9 cellular contexts compared by ENCODE assay signal in the genomic region with DNA sequence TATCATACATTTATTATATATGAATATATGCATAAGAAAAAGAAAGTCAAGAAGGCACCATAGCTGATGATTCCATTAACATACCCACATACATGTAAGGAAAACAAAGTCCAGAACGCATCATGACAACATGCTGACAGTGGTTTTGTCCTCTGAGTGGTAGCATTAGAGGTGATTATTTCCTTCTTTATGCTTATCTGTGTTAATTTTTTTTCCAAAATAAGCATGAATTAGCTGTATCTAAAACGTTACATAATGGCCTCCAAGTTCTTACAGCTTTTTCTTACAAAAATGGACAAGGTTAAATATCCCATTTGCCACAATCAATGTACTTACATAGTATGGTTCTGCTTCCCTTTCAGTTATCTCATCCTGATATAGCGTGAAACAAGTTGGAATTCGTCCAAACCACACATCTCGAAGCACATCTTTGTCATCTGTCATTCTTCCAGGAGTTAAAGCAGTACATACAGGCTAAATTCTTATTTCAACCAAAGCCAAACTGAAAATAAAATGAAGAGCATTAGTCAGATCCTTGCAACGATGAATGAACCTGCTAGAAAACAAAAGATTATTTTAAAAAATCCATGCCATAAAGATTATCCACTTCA. TPM values are rescaled to one million over a fixed set of nuclear protein-coding genes. Genes with fewer than 3 reads are reported as not detected.
DNase-seq lines count a peak whose midpoint lies in the region; ATAC-seq and TF ChIP-seq lines count a peak whose summit lies in the region.
"Had no signal": no experiment of that assay in that cellular context is flagged by ENCODE, and none has a peak within 500 bp of the region (broad histone marks: within the 10 kb centered on the region; RNA-seq: fewer than 3 reads in every experiment).

No MANE protein-coding gene starts in this region.

- peaks cover 13% of the 10 kb centered on the region for H3K4me1 ChIP-seq in BE2C

- peaks cover 46% of the 10 kb centered on the region for H3K36me3 Mint-ChIP-seq in activated CD8-positive, alpha-beta memory T cell treated with anti-CD3 and anti-CD28 coated beads, Interleukin-2, amount 10 ng/mL, durations not matched to agents 7 days and 5 days
- peaks cover 20% of the 10 kb centered on the region for H3K36me3 Mint-ChIP-seq in T-helper 17 cell (ENCODE audit: low read depth)

- H3K9me3 ChIP-seq in T-helper 17 cell (ENCODE audit: control insufficient read depth, low read length, poor library complexity, severe bottlenecking), result no peaks in the 10 kb centered on the region
- no peaks in the 10 kb centered on the region for H3K9me3 ChIP-seq in BE2C

- peaks cover 2% of the 10 kb centered on the region for H3K36me3 ChIP-seq in H7 (replicated peaks; ENCODE audit: control insufficient read depth, insufficient read depth, low read length)
- no peaks in the 10 kb centered on the region; the same call in none of the 2 replicates for H3K36me3 ChIP-seq in BE2C

- peaks cover 66% of the 10 kb centered on the region for H3K4me1 Mint-ChIP-seq in activated CD8-positive, alpha-beta memory T cell treated with anti-CD3 and anti-CD28 coated beads, Interleukin-2, amount 10 ng/mL, durations not matched to agents 7 days and 5 days
- H3K4me1 Mint-ChIP-seq in T-helper 17 cell, result peaks cover 55% of the 10 kb centered on the region

- H3K27me3 Mint-ChIP-seq in activated CD8-positive, alpha-beta memory T cell treated with anti-CD3 and anti-CD28 coated beads, Interleukin-2, amount 10 ng/mL, durations not matched to agents 7 days and 5 days, result no peaks in the 10 kb centered on the region
- H3K27me3 Mint-ChIP-seq in T-helper 17 cell, result no peaks in the 10 kb centered on the region

- H3K4me3 ChIP-seq in H7 (ENCODE audit: insufficient read depth, low read depth, low read length) (no peak overlapping the region), BE2C (ENCODE audit: low read depth, low read length) (no peak overlapping the region)

- peak overlapping the region; percentile 41 for H3K4me3 Mint-ChIP-seq in activated CD8-positive, alpha-beta memory T cell treated with anti-CD3 and anti-CD28 coated beads, Interleukin-2, amount 10 ng/mL, durations not matched to agents 7 days and 5 days
- H3K4me3 Mint-ChIP-seq in T-helper 17 cell, result no peak overlapping the region

- CTCF ChIA-PET in activated CD8-positive, alpha-beta memory T cell treated with anti-CD3 and anti-CD28 coated beads, Interleukin-2, amount 10 ng/mL, durations not matched to agents 7 days and 5 days (lab: Charles Lee), result interaction anchor here (1.0 to 1.6 kb wide), 6 partner anchors 10 to 913 kb away, joined by 3 to 4 read pairs (median 4); partner anchors contain the start of genes ATG5 and PREP

- no peak for DNase-seq in activated CD8-positive, alpha-beta memory T cell treated with anti-CD3 and anti-CD28 coated beads, Interleukin-2, amount 10 ng/mL, durations not matched to agents 7 days and 5 days
- no peak for DNase-seq in activated CD8-positive, alpha-beta memory T cell treated with anti-CD3 and anti-CD28 coated beads for 24 hours
- DNase-seq in LoVo (ENCODE audit: low spot score) (peak; percentile 38), T-helper 17 cell (no peak), iris pigment epithelial cell (ENCODE audit: low read depth) (peak; percentile 56), H7 (no peak), BE2C (no peak)
- no peak for DNase-seq in NK-92 treated with Interleukin-12 subunit alpha and Interleukin-12 subunit beta, amount 100 ng/mL, for 24 hours (lab: John Stamatoyannopoulos, UW)
- DNase-seq: kidney glomerular epithelial cell had no signal

- H3K9me3 Mint-ChIP-seq in activated CD8-positive, alpha-beta memory T cell treated with anti-CD3 and anti-CD28 coated beads, Interleukin-2, amount 10 ng/mL, durations not matched to agents 7 days and 5 days (ENCODE audit: low read depth), result no peaks in the 10 kb centered on the region

- peak; percentile 40 for ATAC-seq in activated CD8-positive, alpha-beta memory T cell treated with anti-CD3 and anti-CD28 coated beads, Interleukin-2, amount 10 ng/mL, durations not matched to agents 7 days and 5 days
- no peak for ATAC-seq in T-helper 17 cell

- TF ChIP-seq CTCF in BE2C (IDR thresholded peaks at IDR 0.05; ENCODE audit: low read depth, low read length), result no peak

- H3K27ac Mint-ChIP-seq in activated CD8-positive, alpha-beta memory T cell treated with anti-CD3 and anti-CD28 coated beads, Interleukin-2, amount 10 ng/mL, durations not matched to agents 7 days and 5 days, result peak overlapping the region; percentile 74
- H3K27ac Mint-ChIP-seq in T-helper 17 cell, result peak overlapping the region; percentile 85

- H3K27me3 ChIP-seq in H7 (ENCODE audit: control insufficient read depth, insufficient read depth, low read length) (no peaks in the 10 kb centered on the region), BE2C (no peaks in the 10 kb centered on the region)

RNA-seq across cellular contexts. Expression of gene ATG5, which starts 9.7 kb away (rescaled TPM):
- 10 to 100 TPM; 42.6 to 43.0 TPM for total RNA-seq in activated CD8-positive, alpha-beta memory T cell treated with anti-CD3 and anti-CD28 coated beads, Interleukin-2, amount 10 ng/mL, durations not matched to agents 7 days and 5 days
- total RNA-seq in T-helper 17 cell, result 10 to 100 TPM; 27.7 to 29.8 TPM
- total RNA-seq in H7 (2014; rRNA removed; shearing (Covaris generic)), result 37.5 and 47.3 TPM in 2 replicates
- polyA plus RNA-seq in BE2C (2012; ENCODE audit: insufficient read depth, insufficient read length, low read depth), result 21.7 TPM

RNA-seq across cellular contexts. Expression of gene CRYBG1, which starts 44.6 kb away (rescaled TPM):
- 10 to 100 TPM; 44.1 to 62.7 TPM for total RNA-seq in activated CD8-positive, alpha-beta memory T cell treated with anti-CD3 and anti-CD28 coated beads, Interleukin-2, amount 10 ng/mL, durations not matched to agents 7 days and 5 days
- total RNA-seq in T-helper 17 cell, result 10 to 100 TPM; 61.0 to 62.4 TPM
- 0.66 and 1.3 TPM in 2 replicates for total RNA-seq in H7 (2014; rRNA removed; shearing (Covaris generic))
- 0.15 TPM for polyA plus RNA-seq in BE2C (2012; ENCODE audit: insufficient read depth, insufficient read length, low read depth)

Comparison
In these comparisons a context has a peak if more than half of its experiments do, and no peak if none do; other contexts are left out.
1. DNase-seq: peak in LoVo (single experiment) and iris pigment epithelial cell (single experiment); none in activated CD8-positive, alpha-beta memory T cell treated with anti-CD3 and anti-CD28 coated beads, Interleukin-2, amount 10 ng/mL, durations not matched to agents 7 days and 5 days (single experiment), activated CD8-positive, alpha-beta memory T cell treated with anti-CD3 and anti-CD28 coated beads for 24 hours (single experiment), T-helper 17 cell (0 of 3), H7 (single experiment), NK-92 treated with Interleukin-12 subunit alpha and Interleukin-12 subunit beta, amount 100 ng/mL, for 24 hours (single experiment) and BE2C (single experiment).
2. RNA of gene CRYBG1, which starts 44.6 kb away (total RNA-seq): 44.1 to 62.7 TPM in activated CD8-positive, alpha-beta memory T cell treated with anti-CD3 and anti-CD28 coated beads, Interleukin-2, amount 10 ng/mL, durations not matched to agents 7 days and 5 days and 61.0 to 62.4 TPM in T-helper 17 cell; 0.66 to 1.3 TPM in H7; every median in the first group is over 10 times any median in the second.